14 cellular contexts compared by ENCODE assay signal in genomic region chr17:55405600-55405999, GRCh38. TPM values are rescaled to one million over a fixed set of nuclear protein-coding genes. Genes with fewer than 3 reads are reported as not detected.
DNase-seq lines count a peak whose midpoint lies in the region; TF ChIP-seq lines count a peak whose summit lies in the region.
"Had no signal": no experiment of that assay in that cellular context is flagged by ENCODE, and none has a peak within 500 bp of the region (broad histone marks: within the 10 kb centered on the region; RNA-seq: fewer than 3 reads in every experiment).

No MANE protein-coding gene starts in this region.

- peaks cover 20% of the 10 kb centered on the region for H3K4me1 Mint-ChIP-seq in Caco-2 (ENCODE audit: low read depth, unreplicated experiment)
- H3K4me1 Mint-ChIP-seq: CD4-positive, alpha-beta memory T cell had no signal

- H3K4me3 ChIP-seq in Caco-2 (ENCODE audit: low read depth, low read length): no peak overlapping the region
- no peak overlapping the region for H3K4me3 ChIP-seq in subcutaneous abdominal adipose tissue (ENCODE audit: low read depth in 1 of 5, low read length in 5 of 5)

- CTCF ChIA-PET in Caco-2 (lab: Charles Lee): no interaction called here

- H3K27ac Mint-ChIP-seq in Caco-2 (ENCODE audit: unreplicated experiment): peak overlapping the region; percentile 53

- no peaks in the 10 kb centered on the region for H3K9me3 ChIP-seq in Caco-2
- no peaks in the 10 kb centered on the region for H3K9me3 ChIP-seq in subcutaneous abdominal adipose tissue (ENCODE audit: control insufficient read depth in 5 of 5, low read length in 5 of 5)
- H3K9me3 ChIP-seq: BE2C had no signal

- TF ChIP-seq CTCF in Caco-2 (IDR thresholded peaks at IDR 0.05; ENCODE audit: insufficient read depth in 1 of 2, low read depth in 1 of 2, low read length in 1 of 2, severe bottlenecking in 1 of 2, unreplicated experiment in 1 of 2): no peak

- peak overlapping the region; percentile 61 for H3K27ac ChIP-seq in subcutaneous abdominal adipose tissue (ENCODE audit: low read depth, low read length)
- H3K27ac ChIP-seq: C4-2B, HL-60 had no signal

- peaks cover 7% of the 10 kb centered on the region for H3K36me3 ChIP-seq in Caco-2 (ENCODE audit: control insufficient read depth, insufficient read depth, low read length)
- peaks cover 66 to 81% (median 78%) of the 10 kb centered on the region in 5 donors for H3K36me3 ChIP-seq in subcutaneous abdominal adipose tissue (ENCODE audit: control insufficient read depth in 5 of 5, insufficient read depth in 5 of 5, low read length in 5 of 5)

- POLR2A ChIA-PET in Caco-2 (lab: Charles Lee): no interaction called here

- H3K4me3 Mint-ChIP-seq in Caco-2 (ENCODE audit: unreplicated experiment): peak overlapping the region; percentile 14
- H3K4me3 Mint-ChIP-seq: CD4-positive, alpha-beta memory T cell had no signal

- DNase-seq in Caco-2 (no peak), NCI-H2227 (lab: John Stamatoyannopoulos, UW; ENCODE audit: unreplicated experiment) (peak; percentile 32), amniotic epithelial cell (ENCODE audit: low read depth) (peak; percentile 64), AG20443 (ENCODE audit: low spot score) (no peak), DMS 273 (lab: John Stamatoyannopoulos, UW; ENCODE audit: unreplicated experiment) (no peak)
- no peak for DNase-seq in activated CD4-positive, alpha-beta T cell treated with anti-CD3 and anti-CD28 coated beads for 1 hour
- DNase-seq: BE2C; CD4-positive, alpha-beta memory T cell; COR-L47; DMS53; GF-D8 had no signal

- H3K27me3 Mint-ChIP-seq in Caco-2 (ENCODE audit: insufficient read depth, unreplicated experiment): no peaks in the 10 kb centered on the region
- H3K27me3 Mint-ChIP-seq: CD4-positive, alpha-beta memory T cell had no signal

- H3K9me3 Mint-ChIP-seq in Caco-2 (ENCODE audit: unreplicated experiment): no peaks in the 10 kb centered on the region
- H3K9me3 Mint-ChIP-seq: CD4-positive, alpha-beta memory T cell had no signal

- H3K36me3 Mint-ChIP-seq in Caco-2 (ENCODE audit: insufficient read depth, unreplicated experiment): peaks cover 99% of the 10 kb centered on the region

- H3K27me3 ChIP-seq in Caco-2 (replicated peaks; ENCODE audit: control insufficient read depth, insufficient read depth, low read length) (no peaks in the 10 kb centered on the region), subcutaneous abdominal adipose tissue (ENCODE audit: control insufficient read depth in 5 of 5, insufficient read depth in 4 of 5, low read length in 5 of 5) (no peaks in the 10 kb centered on the region)
- H3K27me3 ChIP-seq: BE2C had no signal

- H3K4me1 ChIP-seq in Caco-2: peaks cover 35% of the 10 kb centered on the region
- peaks cover 0 to 30% (median 19%) of the 10 kb centered on the region in 5 donors for H3K4me1 ChIP-seq in subcutaneous abdominal adipose tissue (ENCODE audit: control insufficient read depth in 5 of 5, insufficient read depth in 5 of 5, low read length in 5 of 5)

- H3K9ac ChIP-seq in subcutaneous abdominal adipose tissue (ENCODE audit: low read length in 5 of 5): peak overlapping the region in 1 of 5 donors; percentile 2

- no TSS peak for BruUV-seq in Caco-2 (replicated peaks; lab: Mats Ljungman, UMichigan)

- intact Hi-C loops in Caco-2 (cut with micrococcal nuclease; ENCODE audit: unreplicated experiment): loop anchor here (5.0 kb wide), 1 partner anchor 92 kb away; no protein-coding TSS in a partner anchor

RNA-seq across cellular contexts. Expression of gene MMD, which starts 16.0 kb away (rescaled TPM):
- total RNA-seq in Caco-2 (2022): 38.6 and 39.0 TPM in 2 replicates

Comparison
In these comparisons a context has a peak if more than half of its experiments do, and no peak if none do; other contexts are left out.
1. DNase-seq: peak in NCI-H2227 (single experiment) and amniotic epithelial cell (single experiment); none in Caco-2 (0 of 2), AG20443 (single experiment), activated CD4-positive, alpha-beta T cell treated with anti-CD3 and anti-CD28 coated beads for 1 hour (single experiment) and DMS 273 (single experiment).